Comparison of ENCODE assay signal across 15 cellular contexts in genomic region chr9:16794871-16795639, GRCh38.
DNase-seq lines count a peak whose midpoint lies in the region; ATAC-seq and TF ChIP-seq lines count a peak whose summit lies in the region.
"Had no signal": no experiment of that assay in that cellular context is flagged by ENCODE, and none has a peak within 500 bp of the region (broad histone marks: within the 10 kb centered on the region; RNA-seq: fewer than 3 reads in every experiment).

No MANE protein-coding gene starts in this region.

- no peak overlapping the region for H3K4me3 Mint-ChIP-seq in osteocyte (ENCODE audit: unreplicated experiment)
- H3K4me3 Mint-ChIP-seq: naive thymus-derived CD8-positive, alpha-beta T cell; T-helper 1 cell treated with Interleukin-12 subunit alpha and Interleukin-12 subunit beta and Interleukin-4 antibody, amounts not matched to agents 30 μg/mL and 1 μg/mL, for 36 hours had no signal

- H3K4me1 Mint-ChIP-seq in osteocyte (ENCODE audit: unreplicated experiment), result peaks cover 39% of the 10 kb centered on the region
- H3K4me1 Mint-ChIP-seq: naive thymus-derived CD8-positive, alpha-beta T cell had no signal

- H3K27ac ChIP-seq in SJSA1, result peak overlapping the region; percentile 24; the same call in 1 of the 2 replicates
- H3K27ac ChIP-seq: C4-2B, thyroid gland had no signal

- ATAC-seq in GM18858 (IDR thresholded peaks at IDR 0.05; ENCODE audit: unreplicated experiment) (no peak), HG03439 (IDR thresholded peaks at IDR 0.05; ENCODE audit: unreplicated experiment) (no peak)
- ATAC-seq: naive thymus-derived CD8-positive, alpha-beta T cell had no signal

- DNase-seq in AG09319 (ENCODE audit: extremely low read depth, low read depth) (peak; percentile 89), SJSA1 (ENCODE audit: low read depth in 1 of 2, low spot score in 2 of 2) (peak; percentile 14 to 36), foreskin fibroblast (peak; percentile 89 to 93), osteocyte (ENCODE audit: extremely low spot score, unreplicated experiment) (no peak), mesenteric fat pad (ENCODE audit: low spot score) (no peak)
- no peak for DNase-seq in activated T-cell treated with anti-CD3 and anti-CD28 coated beads, Interleukin-2, amount 50 U/mL, for 48 hours
- DNase-seq: activated T-cell treated with anti-CD3 and anti-CD28 coated beads for 4 hours; central memory CD4-positive, alpha-beta T cell; naive thymus-derived CD8-positive, alpha-beta T cell; NCI-H146; thyroid gland had no signal

- no peaks in the 10 kb centered on the region for H3K27me3 Mint-ChIP-seq in osteocyte (ENCODE audit: unreplicated experiment)

- H3K9me3 ChIP-seq in SJSA1 (replicated peaks), result no peaks in the 10 kb centered on the region
- H3K9me3 ChIP-seq: thyroid gland had no signal

- no peak overlapping the region for H3K4me3 ChIP-seq in SJSA1
- peak overlapping the region; percentile 3 to 7 for H3K4me3 ChIP-seq in foreskin fibroblast (ENCODE audit: low read depth in 1 of 2, low read length in 2 of 2)
- H3K4me3 ChIP-seq: thyroid gland had no signal

- no peaks in the 10 kb centered on the region for H3K36me3 ChIP-seq in SJSA1
- H3K36me3 ChIP-seq: thyroid gland had no signal

- no peaks in the 10 kb centered on the region for H3K9me3 Mint-ChIP-seq in osteocyte (ENCODE audit: unreplicated experiment)

- TF ChIP-seq CTCF in AG09319 (IDR thresholded peaks at IDR 0.05; ENCODE audit: low read depth, low read length) (no peak), foreskin fibroblast (IDR thresholded peaks at IDR 0.05; ENCODE audit: low read depth, low read length) (no peak), osteocyte (IDR thresholded peaks at IDR 0.05) (no peak)

- H3K4me1 ChIP-seq in SJSA1 (replicated peaks), result peaks cover 5% of the 10 kb centered on the region; the same call in 1 of the 2 replicates
- H3K4me1 ChIP-seq: thyroid gland had no signal

- H3K27ac Mint-ChIP-seq in osteocyte (ENCODE audit: unreplicated experiment), result peak overlapping the region; percentile 72
- H3K27ac Mint-ChIP-seq: naive thymus-derived CD8-positive, alpha-beta T cell; T-helper 1 cell treated with Interleukin-12 subunit alpha and Interleukin-12 subunit beta and Interleukin-4 antibody, amounts not matched to agents 30 μg/mL and 1 μg/mL, for 36 hours had no signal

- H3K36me3 Mint-ChIP-seq in osteocyte (ENCODE audit: unreplicated experiment), result peaks cover 7% of the 10 kb centered on the region
- H3K36me3 Mint-ChIP-seq: naive thymus-derived CD8-positive, alpha-beta T cell had no signal

- H3K27me3 ChIP-seq in SJSA1 (replicated peaks), result no peaks in the 10 kb centered on the region
- H3K27me3 ChIP-seq: thyroid gland had no signal

Comparison
In these comparisons a context has a peak if more than half of its experiments do, and no peak if none do; other contexts are left out.
1. DNase-seq: peak in AG09319 (single experiment), SJSA1 (2 of 2) and foreskin fibroblast (2 of 2); none in osteocyte (single experiment), activated T-cell treated with anti-CD3 and anti-CD28 coated beads, Interleukin-2, amount 50 U/mL, for 48 hours (0 of 2) and mesenteric fat pad (single experiment).